In the genomic region with DNA sequence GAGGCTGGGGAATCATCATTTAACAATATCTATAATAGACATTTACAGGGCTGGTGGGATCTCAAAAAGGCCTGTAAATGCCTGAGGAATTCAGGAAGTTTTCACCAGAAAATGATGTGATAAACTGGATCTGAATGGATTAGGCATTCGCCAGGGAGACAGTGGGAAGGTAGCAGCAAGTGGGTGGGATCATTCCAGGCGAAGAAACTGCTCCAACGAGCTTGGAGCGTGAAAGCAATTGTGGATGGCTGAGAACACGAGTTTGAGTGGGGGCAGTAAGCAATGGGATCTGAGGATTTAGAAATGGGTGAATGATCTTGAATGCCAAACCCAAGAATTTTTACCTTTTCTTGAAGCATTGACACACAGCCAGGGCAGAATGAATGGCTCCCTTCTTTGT, we compare ENCODE assay signal across 23 cellular contexts. TPM values are rescaled to one million over a fixed set of nuclear protein-coding genes. Genes with fewer than 3 reads are reported as not detected.
DNase-seq lines count a peak whose midpoint lies in the region; ATAC-seq and TF ChIP-seq lines count a peak whose summit lies in the region.
"Had no signal": no experiment of that assay in that cellular context is flagged by ENCODE, and none has a peak within 500 bp of the region (broad histone marks: within the 10 kb centered on the region; RNA-seq: fewer than 3 reads in every experiment).

No MANE protein-coding gene starts in this region.

- H3K9me3 Mint-ChIP-seq in H9 = peaks cover 0 to under 1% of the 10 kb centered on the region in 2 experiments; a peak in 1 of 5 replicates
- H3K9me3 Mint-ChIP-seq in endodermal cell = no peaks in the 10 kb centered on the region
- H3K9me3 Mint-ChIP-seq: CD4-positive, alpha-beta memory T cell; HFFc6; IgD-negative memory B cell had no signal

- no peak overlapping the region for H2AK5ac ChIP-seq in H9 (ENCODE audit: insufficient read length, low read length)

- H3K9ac ChIP-seq in H9 (ENCODE audit: extremely low read depth, insufficient read length, low read length) (peak overlapping the region; percentile 33), endodermal cell (ENCODE audit: extremely low read depth, low read length, poor library complexity, severe bottlenecking) (no peak overlapping the region)

- H2BK15ac ChIP-seq in H9 (ENCODE audit: low read depth, low read length) = no peak overlapping the region

- no peaks in the 10 kb centered on the region for H3K79me2 ChIP-seq in H9 (ENCODE audit: insufficient read depth, low read length)

- H3K14ac ChIP-seq in H9 (ENCODE audit: insufficient read depth, low read length) = no peak overlapping the region

- no peak overlapping the region for H4K8ac ChIP-seq in H9 (replicated peaks; ENCODE audit: insufficient read length, low read depth, low read length)

- peaks cover 9% of the 10 kb centered on the region for H3K36me3 ChIP-seq in endodermal cell (ENCODE audit: control insufficient read depth, insufficient read depth, low read length)

- no peak overlapping the region for H2BK120ac ChIP-seq in H9 (ENCODE audit: low read depth, low read length, poor library complexity, severe bottlenecking)

- in situ Hi-C loops in GM13976 (cut with MboI; ENCODE audit: low sequenced_read_pairs, unreplicated experiment) = no loop called here

- H3K18ac ChIP-seq in H9 (ENCODE audit: insufficient read length, low read depth, low read length) = peak overlapping the region; percentile 66

- peak overlapping the region; percentile 4 for H3K4me2 ChIP-seq in H9 (ENCODE audit: insufficient read depth, insufficient read length, low read length)
- H3K4me2 ChIP-seq: A549 had no signal

- no peaks in the 10 kb centered on the region for H3K79me1 ChIP-seq in H9 (ENCODE audit: insufficient read depth, low read depth, low read length, poor library complexity, severe bottlenecking)

- peak overlapping the region; percentile 13 to 31; a peak in 2 of 5 replicates for H3K4me3 Mint-ChIP-seq in H9
- H3K4me3 Mint-ChIP-seq in T-helper 17 cell = no peak overlapping the region
- H3K4me3 Mint-ChIP-seq in endodermal cell = no peak overlapping the region
- H3K4me3 Mint-ChIP-seq: CD4-positive, alpha-beta memory T cell; HFFc6; IgD-negative memory B cell had no signal

- H3K4me3 ChIP-seq in endodermal cell (ENCODE audit: low read length) = no peak overlapping the region
- H3K4me3 ChIP-seq: A549, SK-N-MC had no signal

- H3K9me3 ChIP-seq in H9 (ENCODE audit: control insufficient read depth, low read depth, low read length) (no peaks in the 10 kb centered on the region), T-helper 17 cell (ENCODE audit: control insufficient read depth, low read length, poor library complexity, severe bottlenecking) (no peaks in the 10 kb centered on the region), endodermal cell (ENCODE audit: control insufficient read depth, low read length) (no peaks in the 10 kb centered on the region)
- H3K9me3 ChIP-seq: A549 had no signal

- H2BK5ac ChIP-seq in H9 (ENCODE audit: insufficient read length, low read length) = no peak overlapping the region

- H4K91ac ChIP-seq in H9 (ENCODE audit: insufficient read length, low read depth, low read length) = no peak overlapping the region

- DNase-seq in H9 (no peak), T-helper 17 cell (no peak), endodermal cell (no peak), putamen (ENCODE audit: low spot score) (peak; percentile 71), GM13976 (ENCODE audit: low spot score) (no peak)
- DNase-seq: AML-193; C1 segment of cervical spinal cord; CD4-positive, alpha-beta memory T cell; COR-L47; HFFc6; Karpas-422; NCI-H1092; NCI-H1436; NCI-H187 treated with DMSO at 0.1 percent for 48 hours; NCI-H2171 treated with DMSO at 0.1 percent for 48 hours; NCI-H524; NCI-H774; SIG-M5 had no signal

- H3K4ac ChIP-seq in H9 (ENCODE audit: low read depth, low read length) = no peak overlapping the region

- peaks cover 7% of the 10 kb centered on the region; the same call in 1 of the 2 replicates for H3K4me1 ChIP-seq in H9 (ENCODE audit: insufficient read depth, low read length)
- peaks cover 7% of the 10 kb centered on the region for H3K4me1 ChIP-seq in endodermal cell (ENCODE audit: control insufficient read depth, insufficient read depth, low read length)

- no peak for TF ChIP-seq CTCF in H9 (conservative IDR thresholded peaks at IDR 0.05)
- no peak for TF ChIP-seq CTCF in endodermal cell (conservative IDR thresholded peaks at IDR 0.05)
- TF ChIP-seq CTCF in GM13976 (IDR thresholded peaks at IDR 0.05; ENCODE audit: borderline replicate concordance, control extremely low read depth, extremely low read depth, insufficient read depth, missing control alignments) = no peak

- H3T11ph ChIP-seq in H9 (ENCODE audit: low read length) = no peak overlapping the region

- H3K27me3 ChIP-seq in H9 (ENCODE audit: insufficient read depth, low read length) (no peaks in the 10 kb centered on the region), endodermal cell (ENCODE audit: control insufficient read depth, insufficient read depth, low read length, poor library complexity, severe bottlenecking) (no peaks in the 10 kb centered on the region)

- ATAC-seq in T-helper 17 cell (no peak), GM19452 (IDR thresholded peaks at IDR 0.05; ENCODE audit: unreplicated experiment) (no peak), HG03095 (IDR thresholded peaks at IDR 0.05; ENCODE audit: unreplicated experiment) (no peak)

- H3K27me3 Mint-ChIP-seq in H9 (ENCODE audit: low read depth) (no peaks in the 10 kb centered on the region), T-helper 17 cell (no peaks in the 10 kb centered on the region), endodermal cell (ENCODE audit: insufficient read depth) (no peaks in the 10 kb centered on the region)
- H3K27me3 Mint-ChIP-seq: CD4-positive, alpha-beta memory T cell; IgD-negative memory B cell had no signal

- no peak overlapping the region for H3K56ac ChIP-seq in H9 (ENCODE audit: insufficient read length, low read depth, low read length)

- no peak overlapping the region for H2BK20ac ChIP-seq in H9 (ENCODE audit: low read depth, low read length, poor library complexity, severe bottlenecking)

- H4K5ac ChIP-seq in H9 (ENCODE audit: insufficient read length, low read depth, low read length) = no peak overlapping the region

- H3K27ac Mint-ChIP-seq in H9 (peak overlapping the region; percentile 7 to 97 (median 81); a peak in 6 of 7 replicates), T-helper 17 cell (peak overlapping the region; percentile 81), endodermal cell (peak overlapping the region; percentile 37)
- H3K27ac Mint-ChIP-seq: HFFc6, IgD-negative memory B cell had no signal

- no peaks in the 10 kb centered on the region for H3K23me2 ChIP-seq in H9 (ENCODE audit: insufficient read length, low read depth, low read length, poor library complexity, severe bottlenecking)

- H3K4me1 Mint-ChIP-seq in H9 (peaks cover 23 to 30% of the 10 kb centered on the region in 2 experiments), T-helper 17 cell (peaks cover 6% of the 10 kb centered on the region), endodermal cell (peaks cover 16% of the 10 kb centered on the region)

- no peak overlapping the region for H2BK12ac ChIP-seq in H9 (ENCODE audit: insufficient read length, low read depth, low read length)

- H3K27ac ChIP-seq in H9 (ENCODE audit: insufficient read length, low read depth, low read length) = peak overlapping the region; percentile 52
- H3K27ac ChIP-seq in endodermal cell (ENCODE audit: low read depth, low read length) = no peak overlapping the region
- H3K27ac ChIP-seq: A549, SK-N-MC had no signal

- no CpG with 5 or more reads among the region's 5 CpGs for WGBS in H9 (ENCODE audit: extremely low coverage, insufficient read length, low lambda C conversion rate)
- 75 to 84% methylated on average over 5 of the region's 5 CpGs for WGBS in endodermal cell (ENCODE audit: insufficient coverage in 1 of 2, insufficient read length in 1 of 2), 2 experiments

- H3K36me3 Mint-ChIP-seq in H9 (ENCODE audit: insufficient read depth in 1 of 3, low read depth in 3 of 3) = peaks cover 2 to 15% (median 12%) of the 10 kb centered on the region in 3 experiments; a peak in 6 of 7 replicates
- H3K36me3 Mint-ChIP-seq in T-helper 17 cell (ENCODE audit: low read depth) = no peaks in the 10 kb centered on the region
- peaks cover 16% of the 10 kb centered on the region for H3K36me3 Mint-ChIP-seq in endodermal cell (ENCODE audit: low read depth)

- H2AFZ ChIP-seq in H9 (ENCODE audit: low read length) = no peak overlapping the region

- H3K23ac ChIP-seq in H9 (ENCODE audit: insufficient read length, low read depth, low read length) = no peak overlapping the region

- H4K20me1 ChIP-seq in H9 (ENCODE audit: control insufficient read depth, insufficient read depth, insufficient read length) = no peaks in the 10 kb centered on the region

RNA-seq across cellular contexts. Expression of a gene that starts 8.9 kb away (rescaled TPM):
- total RNA-seq in H9 (2021) (367 and 376 TPM in 2 replicates), T-helper 17 cell (10 to 100 TPM; 86.6 to 94.0 TPM), endodermal cell (100 to 1,000 TPM; 295 to 349 TPM)
- polyA plus RNA-seq in endodermal cell (2013, experiment 1 of 2) = 400 TPM
- polyA plus RNA-seq in endodermal cell (2013, experiment 2 of 2) = 403 TPM

RNA-seq across cellular contexts. Expression of a gene that starts 26.2 kb away (rescaled TPM):
- total RNA-seq in H9 (2021) = 235 and 237 TPM in 2 replicates
- total RNA-seq in T-helper 17 cell = 10 to 100 TPM; 74.2 to 82.1 TPM
- total RNA-seq in endodermal cell = 100 to 1,000 TPM; 128 to 137 TPM
- polyA plus RNA-seq in endodermal cell (2013, experiment 1 of 2) = 93.5 TPM
- 90.5 TPM for polyA plus RNA-seq in endodermal cell (2013, experiment 2 of 2)

Comparison
In these comparisons a context has a peak if more than half of its experiments do, and no peak if none do; other contexts are left out.
1. H3K4me3 Mint-ChIP-seq: peak in H9 (2 of 2); none in T-helper 17 cell (single experiment) and endodermal cell (single experiment).
2. Peak in every context shown above with its lines, with median percentiles within 50 percentile points of each other: H3K27ac Mint-ChIP-seq.